Comparison of ENCODE assay signal across 14 cellular contexts in the genomic region with DNA sequence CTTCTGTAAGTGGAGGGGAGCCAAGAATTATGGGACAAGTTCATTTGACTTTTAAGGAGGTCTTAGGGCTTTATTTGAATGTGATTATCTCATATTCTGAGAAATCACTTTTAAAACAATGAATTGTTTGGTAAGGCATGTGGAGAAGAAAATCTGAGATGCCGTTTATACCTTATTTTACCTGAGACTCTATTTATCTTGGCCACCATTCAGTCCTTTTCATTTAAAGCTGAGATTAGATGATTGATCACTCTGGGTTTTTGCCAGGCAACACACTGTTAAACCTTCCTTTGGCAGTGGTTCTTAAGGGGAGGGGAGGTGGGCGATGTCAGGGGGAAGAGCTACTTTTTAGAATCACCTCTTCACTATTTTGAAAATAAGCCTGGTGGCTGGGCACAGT.
"Had no signal": no experiment of that assay in that cellular context is flagged by ENCODE, and none has a peak within 500 bp of the region (broad histone marks: within the 10 kb centered on the region; RNA-seq: fewer than 3 reads in every experiment).

No MANE protein-coding gene starts in this region.

- H3K9me3 Mint-ChIP-seq: activated CD4-positive, alpha-beta memory T cell treated with anti-CD3 and anti-CD28 coated beads for 36 hours; activated T-cell treated with anti-CD3 and anti-CD28 coated beads, Interleukin-2, amount 50 U/mL, for 4 hours; stimulated activated memory B cell treated with anti-CD40 and anti-IgM and Interleukin-4, amounts not matched to agents 10 μg/mL and 1 μg/mL and 100 μg/mL, for 72 hours had no signal

- H3K27me3 Mint-ChIP-seq: activated CD4-positive, alpha-beta memory T cell treated with anti-CD3 and anti-CD28 coated beads for 36 hours; activated CD4-positive, alpha-beta T cell treated with anti-CD3 and anti-CD28 coated beads for 36 hours; activated CD8-positive, alpha-beta memory T cell treated with anti-CD3 and anti-CD28 coated beads, Interleukin-2, amount 10 ng/mL, durations not matched to agents 7 days and 5 days; stimulated activated memory B cell treated with anti-CD40 and anti-IgM and Interleukin-4, amounts not matched to agents 10 μg/mL and 1 μg/mL and 100 μg/mL, for 72 hours had no signal

- H3K4me3 ChIP-seq: gastroesophageal sphincter, lung had no signal

- H3K27me3 ChIP-seq: gastroesophageal sphincter had no signal

- H3K9me3 ChIP-seq: gastroesophageal sphincter had no signal

- ATAC-seq: activated CD4-positive, alpha-beta T cell treated with anti-CD3 and anti-CD28 coated beads for 36 hours; activated CD8-positive, alpha-beta memory T cell treated with anti-CD3 and anti-CD28 coated beads, Interleukin-2, amount 10 ng/mL, durations not matched to agents 7 days and 5 days; activated T-cell treated with anti-CD3 and anti-CD28 coated beads, Interleukin-2, amount 50 U/mL, for 4 hours; gastroesophageal sphincter; left colon; stimulated activated memory B cell treated with anti-CD40 and anti-IgM and Interleukin-4, amounts not matched to agents 10 μg/mL and 1 μg/mL and 100 μg/mL, for 72 hours had no signal

- H3K4me1 ChIP-seq: parathyroid adenoma had no signal

- H3K27ac Mint-ChIP-seq: activated CD4-positive, alpha-beta memory T cell treated with anti-CD3 and anti-CD28 coated beads for 36 hours; activated CD4-positive, alpha-beta T cell treated with anti-CD3 and anti-CD28 coated beads for 36 hours; activated CD8-positive, alpha-beta memory T cell treated with anti-CD3 and anti-CD28 coated beads, Interleukin-2, amount 10 ng/mL, durations not matched to agents 7 days and 5 days; stimulated activated memory B cell treated with anti-CD40 and anti-IgM and Interleukin-4, amounts not matched to agents 10 μg/mL and 1 μg/mL and 100 μg/mL, for 72 hours had no signal

- DNase-seq: activated CD4-positive, alpha-beta memory T cell treated with anti-CD3 and anti-CD28 coated beads for 36 hours; activated CD4-positive, alpha-beta T cell treated with anti-CD3 and anti-CD28 coated beads for 36 hours; activated CD8-positive, alpha-beta memory T cell treated with anti-CD3 and anti-CD28 coated beads, Interleukin-2, amount 10 ng/mL, durations not matched to agents 7 days and 5 days; activated effector memory CD4-positive, alpha-beta T cell treated with Interleukin-2 at 50 U/mL for 16 hours; activated naive CD4-positive, alpha-beta T cell treated with anti-CD3 and anti-CD28 coated beads, Interleukin-2, amount 50 U/mL, for 16 hours; activated T-cell treated with anti-CD3 and anti-CD28 coated beads, Interleukin-2, amount 50 U/mL, for 4 hours; left colon; retina; stimulated activated CD4-positive, alpha-beta T cell treated with anti-CD3 and anti-CD28 coated beads, Interleukin-2, amount 100 ng/mL, for 48 hours; WERI-Rb-1 had no signal

- H3K27ac ChIP-seq: gastroesophageal sphincter, parathyroid adenoma, WERI-Rb-1 had no signal

- H3K4me3 Mint-ChIP-seq: activated CD4-positive, alpha-beta memory T cell treated with anti-CD3 and anti-CD28 coated beads for 36 hours; activated CD4-positive, alpha-beta T cell treated with anti-CD3 and anti-CD28 coated beads for 36 hours; activated CD8-positive, alpha-beta memory T cell treated with anti-CD3 and anti-CD28 coated beads, Interleukin-2, amount 10 ng/mL, durations not matched to agents 7 days and 5 days; activated T-cell treated with anti-CD3 and anti-CD28 coated beads, Interleukin-2, amount 50 U/mL, for 4 hours; stimulated activated memory B cell treated with anti-CD40 and anti-IgM and Interleukin-4, amounts not matched to agents 10 μg/mL and 1 μg/mL and 100 μg/mL, for 72 hours had no signal
